14 cellular contexts compared by ENCODE assay signal in genomic region chr20:14951707-14952106, GRCh38.
DNase-seq lines count a peak whose midpoint lies in the region; ATAC-seq, FAIRE-seq and TF ChIP-seq lines count a peak whose summit lies in the region.
"Had no signal": no experiment of that assay in that cellular context is flagged by ENCODE, and none has a peak within 500 bp of the region (broad histone marks: within the 10 kb centered on the region; RNA-seq: fewer than 3 reads in every experiment).

No MANE protein-coding gene starts in this region.

- no peak overlapping the region for H3K27ac Mint-ChIP-seq in nephron progenitor cell

- peak overlapping the region; percentile 25 for H2AFZ ChIP-seq in parathyroid adenoma

- H3K4me2 ChIP-seq in parathyroid adenoma (ENCODE audit: low read length) = no peak overlapping the region
- H3K4me2 ChIP-seq: KMS-11 had no signal

- H3K27me3 Mint-ChIP-seq in nephron progenitor cell (ENCODE audit: low read depth, poor library complexity) = peaks cover 3% of the 10 kb centered on the region

- no peaks in the 10 kb centered on the region for H3K36me3 ChIP-seq in parathyroid adenoma (ENCODE audit: control insufficient read depth, insufficient read depth, low read length)

- no peak overlapping the region for H3K4me3 ChIP-seq in fibroblast of the aortic adventitia (ENCODE audit: low read depth, low read length)
- no peak overlapping the region for H3K4me3 ChIP-seq in parathyroid adenoma (ENCODE audit: low read depth, low read length)
- H3K4me3 ChIP-seq: SK-N-MC had no signal

- no peak overlapping the region for H3K9ac ChIP-seq in parathyroid adenoma
- H3K9ac ChIP-seq: KMS-11 had no signal

- no peak for TF ChIP-seq CTCF in fibroblast of the aortic adventitia (IDR thresholded peaks at IDR 0.05; ENCODE audit: insufficient read depth, low read length)
- no peak for TF ChIP-seq CTCF in parathyroid adenoma (IDR thresholded peaks at IDR 0.05)
- no peak for TF ChIP-seq CTCF in nephron progenitor cell (IDR thresholded peaks at IDR 0.05)

- H3K4me3 Mint-ChIP-seq in nephron progenitor cell = no peak overlapping the region

- H3K4me1 ChIP-seq in parathyroid adenoma = peaks cover 15% of the 10 kb centered on the region

- no peaks in the 10 kb centered on the region for H3K36me3 Mint-ChIP-seq in nephron progenitor cell (ENCODE audit: low read depth)

- H3K27ac ChIP-seq in parathyroid adenoma = no peak overlapping the region
- H3K27ac ChIP-seq: KMS-11, SK-N-MC had no signal

- no peak for ATAC-seq in HG02884 (IDR thresholded peaks at IDR 0.05; ENCODE audit: unreplicated experiment)

- peaks cover 43% of the 10 kb centered on the region for H3K4me1 Mint-ChIP-seq in nephron progenitor cell

- FAIRE-seq in GM12891 (lab: Jason Lieb, UNC) = no peak
- FAIRE-seq: D721Med had no signal

- TF ChIP-seq POLR2A in GM12891 (IDR thresholded peaks at IDR 0.05; ENCODE audit: low read depth, low read length) = no peak

- no peaks in the 10 kb centered on the region for H3K27me3 ChIP-seq in parathyroid adenoma (ENCODE audit: control insufficient read depth, insufficient read depth, low read length)

- H3K9me3 ChIP-seq in parathyroid adenoma (ENCODE audit: control insufficient read depth, low read length) = no peaks in the 10 kb centered on the region

- H3K79me2 ChIP-seq in parathyroid adenoma = no peaks in the 10 kb centered on the region

- DNase-seq in EH (ENCODE audit: low read depth) (peak; percentile 88), SK-N-DZ (ENCODE audit: low spot score) (peak; percentile 61), fibroblast of the aortic adventitia (ENCODE audit: low read depth) (peak; percentile 46), SIG-M5 treated with dmso at 0.1 percent for 504 hours (lab: John Stamatoyannopoulos, UW; ENCODE audit: unreplicated experiment) (no peak), nephron progenitor cell (no peak), GM12891 (ENCODE audit: insufficient read length, low spot score) (no peak)
- DNase-seq: activated CD4-positive, alpha-beta T cell treated with anti-CD3 and anti-CD28 coated beads for 4 hours; NCI-H2227 treated with DMSO at 0.1 percent for 48 hours; stimulated activated naive CD4-positive, alpha-beta T cell treated with Interleukin-2 at 50 U/mL for 16 hours had no signal

- no peaks in the 10 kb centered on the region for H3K9me3 Mint-ChIP-seq in nephron progenitor cell

TF ChIP-seq in GM12891, 5 proteins besides CTCF, POLR2A, EP300 and RAD21:
- TF ChIP-seq POLR2AphosphoS5 (IDR thresholded peaks at IDR 0.05; ENCODE audit: low read depth, low read length) (no peak), SPI1 (IDR thresholded peaks at IDR 0.05; ENCODE audit: low read depth, low read length) (no peak), PAX5 (IDR thresholded peaks at IDR 0.05; ENCODE audit: insufficient read depth, low read length, severe bottlenecking) (no peak), POU2F2 (IDR thresholded peaks at IDR 0.05; ENCODE audit: low read depth, low read length) (no peak), TAF1 (IDR thresholded peaks at IDR 0.05; ENCODE audit: low read depth, low read length) (no peak)
TF ChIP-seq in GM12891: peak in this region for 0.

Comparison
In these comparisons a context has a peak if more than half of its experiments do, and no peak if none do; other contexts are left out.
1. DNase-seq: peak in EH (single experiment), SK-N-DZ (single experiment) and fibroblast of the aortic adventitia (single experiment); none in SIG-M5 treated with dmso at 0.1 percent for 504 hours (single experiment), nephron progenitor cell (single experiment) and GM12891 (single experiment).